In genomic region chr10:43196131-43196980, GRCh38 we compare ENCODE assay signal across 1 cellular context.
TF ChIP-seq lines count a peak whose summit lies in the region.

No MANE protein-coding gene starts in this region.

TF ChIP-seq in HepG2, 621 proteins besides CTCF, POLR2A, EP300 and RAD21:
- TF ChIP-seq ZNF3 (CRISPR knock-in tag; IDR thresholded peaks at IDR 0.05) (no peak), KAT2B (IDR thresholded peaks at IDR 0.05; ENCODE audit: borderline replicate concordance, low read depth, low read length) (no peak), ZNF703 (CRISPR knock-in tag; IDR thresholded peaks at IDR 0.05; ENCODE audit: borderline replicate concordance) (no peak)
